ENCODE assay signal across 13 cellular contexts in the genomic region with DNA sequence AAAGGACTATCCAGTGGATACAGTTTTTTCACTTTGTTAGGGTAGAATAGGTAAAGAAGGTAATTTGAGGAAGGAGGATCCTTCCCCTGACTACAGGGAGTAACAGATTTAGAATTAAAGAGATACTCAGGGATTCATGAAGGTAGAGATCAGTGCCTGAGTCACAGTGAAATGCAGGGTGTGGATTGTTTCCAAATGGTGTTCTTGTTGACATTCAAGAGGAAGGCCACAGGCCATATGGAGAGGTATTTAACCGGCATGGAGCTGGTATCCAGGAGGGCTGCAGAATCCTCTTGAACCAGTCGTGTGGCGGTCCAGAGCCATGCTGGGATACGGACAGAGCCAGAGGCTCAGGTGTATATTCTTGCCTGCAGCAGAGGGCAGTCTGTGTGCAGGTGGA. TPM values are rescaled to one million over a fixed set of nuclear protein-coding genes. Genes with fewer than 3 reads are reported as not detected.
DNase-seq lines count a peak whose midpoint lies in the region; ATAC-seq, FAIRE-seq and TF ChIP-seq lines count a peak whose summit lies in the region.
"Had no signal": no experiment of that assay in that cellular context is flagged by ENCODE, and none has a peak within 500 bp of the region (broad histone marks: within the 10 kb centered on the region; RNA-seq: fewer than 3 reads in every experiment).

No MANE protein-coding gene starts in this region.

- H3K36me3 Mint-ChIP-seq in natural killer cell treated with Interleukin-12 subunit alpha and Interleukin-12 subunit beta and Interleukin-15 and Interleukin-18, amount 100 ng/mL, for 72 hours, result peaks cover 54% of the 10 kb centered on the region
- H3K36me3 Mint-ChIP-seq in natural killer cell (peaks cover 15% of the 10 kb centered on the region), brain (peaks cover 35% of the 10 kb centered on the region), nephron progenitor cell (ENCODE audit: low read depth) (peaks cover 32% of the 10 kb centered on the region)

- ATAC-seq in natural killer cell treated with Interleukin-12 subunit alpha and Interleukin-12 subunit beta and Interleukin-15 and Interleukin-18, amount 100 ng/mL, for 72 hours, result no peak
- no peak for ATAC-seq in natural killer cell
- no peak for ATAC-seq in GM21723 (IDR thresholded peaks at IDR 0.05; ENCODE audit: unreplicated experiment)
- ATAC-seq: HepG2; stimulated activated naive B cell treated with anti-CD40 and anti-IgM and Interleukin-4, amounts not matched to agents 10 μg/mL and 1 μg/mL and 100 μg/mL, for 72 hours had no signal

- intact Hi-C loops in natural killer cell (cut with micrococcal nuclease), result no loop called here

- DNase-seq in natural killer cell treated with Interleukin-12 subunit alpha and Interleukin-12 subunit beta and Interleukin-15 and Interleukin-18, amount 100 ng/mL, for 72 hours (ENCODE audit: low spot score), result no peak
- DNase-seq in natural killer cell (no peak), HPDE6-E6E7 (ENCODE audit: extremely low spot score) (no peak), EL (no peak), nephron progenitor cell (no peak)
- DNase-seq: activated CD4-positive, alpha-beta T cell treated with anti-CD3 and anti-CD28 coated beads, Interleukin-2, amount 50 U/mL, for 48 hours; AML-193; DMS153; stimulated activated naive B cell treated with anti-CD40 and anti-IgM and Interleukin-4, amounts not matched to agents 10 μg/mL and 1 μg/mL and 100 μg/mL, for 72 hours had no signal

- peak; percentile 71 for FAIRE-seq in islet of Langerhans (lab: Jason Lieb, UNC)
- FAIRE-seq: HepG2 had no signal

- H3K4me3 Mint-ChIP-seq in natural killer cell treated with Interleukin-12 subunit alpha and Interleukin-12 subunit beta and Interleukin-15 and Interleukin-18, amount 100 ng/mL, for 72 hours, result peak overlapping the region; percentile 24
- H3K4me3 Mint-ChIP-seq in natural killer cell (no peak overlapping the region), brain (no peak overlapping the region), nephron progenitor cell (no peak overlapping the region)
- H3K4me3 Mint-ChIP-seq: stimulated activated naive B cell treated with anti-CD40 and anti-IgM and Interleukin-4, amounts not matched to agents 10 μg/mL and 1 μg/mL and 100 μg/mL, for 72 hours had no signal

- TF ChIP-seq CTCF in natural killer cell (IDR thresholded peaks at IDR 0.05) (no peak), brain (conservative IDR thresholded peaks at IDR 0.05) (no peak), nephron progenitor cell (IDR thresholded peaks at IDR 0.05) (no peak)

- H3K27ac Mint-ChIP-seq in natural killer cell treated with Interleukin-12 subunit alpha and Interleukin-12 subunit beta and Interleukin-15 and Interleukin-18, amount 100 ng/mL, for 72 hours, result peak overlapping the region; percentile 45 to 72
- H3K27ac Mint-ChIP-seq in natural killer cell (no peak overlapping the region), brain (peak overlapping the region in 4 of 5 experiments; percentile 2 to 88 (median 44)), nephron progenitor cell (no peak overlapping the region)
- H3K27ac Mint-ChIP-seq: stimulated activated naive B cell treated with anti-CD40 and anti-IgM and Interleukin-4, amounts not matched to agents 10 μg/mL and 1 μg/mL and 100 μg/mL, for 72 hours had no signal

- H3K9me3 Mint-ChIP-seq in natural killer cell treated with Interleukin-12 subunit alpha and Interleukin-12 subunit beta and Interleukin-15 and Interleukin-18, amount 100 ng/mL, for 72 hours, result no peaks in the 10 kb centered on the region
- no peaks in the 10 kb centered on the region for H3K9me3 Mint-ChIP-seq in natural killer cell
- H3K9me3 Mint-ChIP-seq in brain, result peaks cover 1 to 7% (median 5%) of the 10 kb centered on the region in 5 experiments
- H3K9me3 Mint-ChIP-seq in nephron progenitor cell, result peaks cover 11% of the 10 kb centered on the region

- peaks cover 41 to 60% of the 10 kb centered on the region in 2 donors for H3K4me1 Mint-ChIP-seq in natural killer cell treated with Interleukin-12 subunit alpha and Interleukin-12 subunit beta and Interleukin-15 and Interleukin-18, amount 100 ng/mL, for 72 hours (ENCODE audit: low read depth in 2 of 2)
- peaks cover 26 to 41% of the 10 kb centered on the region in 2 donors for H3K4me1 Mint-ChIP-seq in natural killer cell
- peaks cover 9% of the 10 kb centered on the region for H3K4me1 Mint-ChIP-seq in brain
- H3K4me1 Mint-ChIP-seq in nephron progenitor cell, result no peaks in the 10 kb centered on the region
- H3K4me1 Mint-ChIP-seq: stimulated activated naive B cell treated with anti-CD40 and anti-IgM and Interleukin-4, amounts not matched to agents 10 μg/mL and 1 μg/mL and 100 μg/mL, for 72 hours had no signal

- no peaks in the 10 kb centered on the region for H3K27me3 Mint-ChIP-seq in natural killer cell treated with Interleukin-12 subunit alpha and Interleukin-12 subunit beta and Interleukin-15 and Interleukin-18, amount 100 ng/mL, for 72 hours
- H3K27me3 Mint-ChIP-seq in natural killer cell (ENCODE audit: low read depth in 2 of 2) (no peaks in the 10 kb centered on the region), brain (no peaks in the 10 kb centered on the region), nephron progenitor cell (ENCODE audit: low read depth, poor library complexity) (no peaks in the 10 kb centered on the region)
- H3K27me3 Mint-ChIP-seq: stimulated activated naive B cell treated with anti-CD40 and anti-IgM and Interleukin-4, amounts not matched to agents 10 μg/mL and 1 μg/mL and 100 μg/mL, for 72 hours had no signal

RNA-seq across cellular contexts. Expression of a gene that starts 28.2 kb away (rescaled TPM):
- total RNA-seq in natural killer cell treated with Interleukin-12 subunit alpha and Interleukin-12 subunit beta and Interleukin-15 and Interleukin-18, amount 100 ng/mL, for 72 hours, result 100 to 1,000 TPM in 1 of 2 donors, 10 to 100 TPM in 1; 83.5 to 112 TPM
- 10 to 100 TPM; 46.6 to 56.5 (median 49.6) TPM for total RNA-seq in natural killer cell
- polyA plus RNA-seq in brain (ENCODE audit: insufficient read depth, low read depth, low replicate concordance), result 23.0 TPM

Comparison
In these comparisons a context has a peak if more than half of its experiments do, and no peak if none do; other contexts are left out.
1. H3K27ac Mint-ChIP-seq: peak in natural killer cell treated with Interleukin-12 subunit alpha and Interleukin-12 subunit beta and Interleukin-15 and Interleukin-18, amount 100 ng/mL, for 72 hours (2 of 2) and brain (4 of 5); none in natural killer cell (0 of 2) and nephron progenitor cell (single experiment).